In genomic region chr19:570814-571126, GRCh38 we compare ENCODE assay signal across 6 cellular contexts. TPM values are rescaled to one million over a fixed set of nuclear protein-coding genes. Genes with fewer than 3 reads are reported as not detected.
DNase-seq lines count a peak whose midpoint lies in the region; ATAC-seq and TF ChIP-seq lines count a peak whose summit lies in the region.
"Not testable (repeated sequence)": the region's sequence is repeated elsewhere in the genome, so short reads cannot be mapped to it uniquely, and the experiment has no call there.

No MANE protein-coding gene starts in this region.

- not testable (repeated sequence) for TF ChIP-seq CTCF in HCT116 (IDR thresholded peaks at IDR 0.05 in 2 of 3, conservative IDR thresholded peaks at IDR 0.05 in 1 of 3; ENCODE audit: borderline replicate concordance in 1 of 3, insufficient read depth in 1 of 3, low read depth in 2 of 3, low read length in 2 of 3); VCaP (conservative IDR thresholded peaks at IDR 0.05); mammary epithelial cell (conservative IDR thresholded peaks at IDR 0.05 in 1 of 2, IDR thresholded peaks at IDR 0.05 in 1 of 2; ENCODE audit: extremely low read depth in 1 of 2, insufficient read depth in 1 of 2, low read depth in 1 of 2, low read length in 2 of 2); right atrium auricular region (IDR thresholded peaks at IDR 0.05); neural cell (IDR thresholded peaks at IDR 0.05; ENCODE audit: poor library complexity, severe bottlenecking); type B pancreatic cell (conservative IDR thresholded peaks at IDR 0.05)

- BruUV-seq in HCT116 (replicated peaks; lab: Mats Ljungman, UMichigan); mammary epithelial cell (replicated peaks; lab: Mats Ljungman, UMichigan): not testable (repeated sequence)

- intact Hi-C loops in HCT116 (cut with micrococcal nuclease) = loop anchor here (1.0 kb wide), 1 partner anchor 35 kb away; no protein-coding TSS in a partner anchor
- intact Hi-C loops in mammary epithelial cell (cut with micrococcal nuclease) = not testable (repeated sequence)

- H3K4me3 ChIP-seq in HCT116 (replicated peaks in 1 of 2; ENCODE audit: low read depth in 1 of 2, low read length in 2 of 2) (peak overlapping the region; percentile 71 to 96), mammary epithelial cell (replicated peaks in 1 of 3; ENCODE audit: insufficient read depth in 1 of 3, low read depth in 2 of 3, low read length in 3 of 3) (peak overlapping the region in 2 of 3 experiments; percentile 35 to 44), right atrium auricular region (peak overlapping the region; percentile 98 to 99), neural cell (ENCODE audit: low read length) (peak overlapping the region; percentile 99)

- peak overlapping the region; percentile 98 for H3K27ac Mint-ChIP-seq in type B pancreatic cell

- H3K36me3 ChIP-seq in HCT116 (ENCODE audit: control insufficient read depth in 1 of 2, insufficient read depth in 2 of 2, low read length in 2 of 2); mammary epithelial cell (ENCODE audit: insufficient read depth, low read length); right atrium auricular region; neural cell (ENCODE audit: insufficient read depth, low read length): not testable (repeated sequence)

- H2AFZ ChIP-seq in HCT116 (ENCODE audit: low read depth, low read length, poor library complexity, severe bottlenecking) (peak overlapping the region; percentile 61), mammary epithelial cell (ENCODE audit: low read depth, low read length) (peak overlapping the region; percentile 92)
- not testable (repeated sequence) for H2AFZ ChIP-seq in neural cell (ENCODE audit: low read depth, low read length)

- H3K27ac ChIP-seq in HCT116 (ENCODE audit: low read depth, low read length) (peak overlapping the region; percentile 97), VCaP (peak overlapping the region; percentile 94), right atrium auricular region (peak overlapping the region; percentile 71 to 78)
- H3K27ac ChIP-seq in mammary epithelial cell (ENCODE audit: insufficient read depth, low read depth, low read length); neural cell (ENCODE audit: low read length): not testable (repeated sequence)

- dilution Hi-C loops in mammary epithelial cell (cut with HindIII; ENCODE audit: low sequenced_read_pairs) = not testable (repeated sequence)

- not testable (repeated sequence) for TF ChIP-seq EP300 in neural cell (conservative IDR thresholded peaks at IDR 0.05; ENCODE audit: poor library complexity, severe bottlenecking)

- H4K20me1 ChIP-seq in HCT116 (ENCODE audit: insufficient read depth); mammary epithelial cell (ENCODE audit: insufficient read depth, low read length); neural cell (ENCODE audit: insufficient read depth): not testable (repeated sequence)

- not testable (repeated sequence) for H3F3A ChIP-seq in neural cell (ENCODE audit: insufficient read depth, low read length, poor library complexity, severe bottlenecking)

- not testable (repeated sequence) for DNase-seq in HCT116 (ENCODE audit: low read depth, low spot score); mammary epithelial cell; right atrium auricular region (ENCODE audit: low spot score); type B pancreatic cell (ENCODE audit: extremely low spot score, unreplicated experiment)

- H3K27me3 ChIP-seq in HCT116 (ENCODE audit: insufficient read depth, low read length); mammary epithelial cell (ENCODE audit: insufficient read depth, low read length); right atrium auricular region; neural cell (ENCODE audit: insufficient read depth, low read depth, low read length): not testable (repeated sequence)

- H3K9me3 ChIP-seq in HCT116 (ENCODE audit: control insufficient read depth in 1 of 2, insufficient read depth in 1 of 2, low read depth in 1 of 2, low read length in 2 of 2); mammary epithelial cell (replicated peaks; ENCODE audit: insufficient read depth, low read length); right atrium auricular region; neural cell (ENCODE audit: low read length): not testable (repeated sequence)

- ATAC-seq in HCT116 = peak; percentile 1; the same call in 1 of the 2 replicates

- H3K36me3 Mint-ChIP-seq in type B pancreatic cell = not testable (repeated sequence)

- CTCF ChIA-PET in HCT116 (lab: Charles Lee) = interaction anchor here (1.5 kb wide), 1 partner anchor 15 kb away, joined by 4 read pairs; no protein-coding TSS in a partner anchor
- CTCF ChIA-PET in mammary epithelial cell (lab: Charles Lee; ENCODE audit: low non-redundant PET) = not testable (repeated sequence)

- in situ Hi-C loops in mammary epithelial cell (cut with MboI; ENCODE audit: low sequenced_read_pairs in 2 of 2) = not testable (repeated sequence)

- RAD21 ChIA-PET in HCT116 (lab: Charles Lee; ENCODE audit: low non-redundant PET in 1 of 2, low total read pairs in 2 of 2, uncharacterized antibody in 2 of 2, unreplicated experiment in 2 of 2) = not testable (repeated sequence)

- H3K4me2 ChIP-seq in HCT116 (ENCODE audit: low read length) (peak overlapping the region; percentile 97), mammary epithelial cell (ENCODE audit: insufficient read depth, low read depth, low read length) (peak overlapping the region; percentile 83)
- H3K4me2 ChIP-seq in neural cell (ENCODE audit: low read length) = not testable (repeated sequence)

- H3K79me2 ChIP-seq in HCT116 (ENCODE audit: insufficient read depth, low read length) (peaks cover 34% of the 10 kb centered on the region), mammary epithelial cell (ENCODE audit: insufficient read depth, low read length) (peaks cover 35% of the 10 kb centered on the region), neural cell (replicated peaks; ENCODE audit: insufficient read depth, low read length) (peaks cover 27% of the 10 kb centered on the region)

- H3K27me3 Mint-ChIP-seq in type B pancreatic cell = not testable (repeated sequence)

- TF ChIP-seq RAD21 in HCT116 (IDR thresholded peaks at IDR 0.05; ENCODE audit: low read depth); neural cell (conservative IDR thresholded peaks at IDR 0.05): not testable (repeated sequence)

- peaks cover 2 to 34% of the 10 kb centered on the region in 2 experiments; a peak in 3 of 4 replicates for H3K4me1 ChIP-seq in HCT116 (ENCODE audit: control insufficient read depth in 1 of 2, insufficient read depth in 2 of 2, low read length in 2 of 2)
- peaks cover 24% of the 10 kb centered on the region for H3K4me1 ChIP-seq in mammary epithelial cell (ENCODE audit: insufficient read depth, low read length)
- H3K4me1 ChIP-seq in right atrium auricular region = peaks cover 0 to 39% of the 10 kb centered on the region in 2 donors

- peaks cover 34% of the 10 kb centered on the region for H3K4me1 Mint-ChIP-seq in type B pancreatic cell (ENCODE audit: unreplicated experiment)

- H3K9me2 ChIP-seq in HCT116 (ENCODE audit: insufficient read depth); neural cell (ENCODE audit: insufficient read depth, low read length): not testable (repeated sequence)

- POLR2A ChIA-PET in HCT116 (lab: Charles Lee) = not testable (repeated sequence)

- TF ChIP-seq POLR2A in HCT116 (IDR thresholded peaks at IDR 0.05; ENCODE audit: borderline replicate concordance, extremely low read depth, insufficient read depth, insufficient read length) = not testable (repeated sequence)

- peak overlapping the region; percentile 96 for H3K4me3 Mint-ChIP-seq in type B pancreatic cell

- H3K9me3 Mint-ChIP-seq in type B pancreatic cell = not testable (repeated sequence)

- WGBS in mammary epithelial cell (ENCODE audit: low coverage, missing lambda C conversion rate) = 3% methylated on average over 5 of the region's 19 CpGs

- peak overlapping the region; percentile 100 for H3K9ac ChIP-seq in HCT116 (ENCODE audit: low read length)
- not testable (repeated sequence) for H3K9ac ChIP-seq in mammary epithelial cell (ENCODE audit: insufficient read depth, low read length); neural cell (ENCODE audit: low read length)

RNA-seq across cellular contexts. Expression of gene BSG, which starts 1.6 kb away (rescaled TPM):
- 603 TPM for total RNA-seq in HCT116 (2021; ENCODE audit: unreplicated experiment)
- 735 and 929 TPM in 2 replicates for polyA plus RNA-seq in HCT116 (2012)
- 100 to 1,000 TPM; 493 to 593 TPM for total RNA-seq in mammary epithelial cell
- polyA plus RNA-seq in mammary epithelial cell = 522 TPM
- polyA minus RNA-seq in mammary epithelial cell = 220 TPM
- 1,000 to 10,000 TPM; 1,033 to 1,569 TPM for total RNA-seq in right atrium auricular region
- polyA plus RNA-seq in neural cell = 209 and 214 TPM in 2 replicates
- 142 and 143 TPM in 2 replicates for polyA minus RNA-seq in neural cell
- total RNA-seq in type B pancreatic cell (ENCODE audit: low replicate concordance) = 497 and 522 TPM in 2 replicates

RNA-seq across cellular contexts. Expression of gene HCN2, which starts 18.9 kb away (rescaled TPM):
- 2.4 TPM for total RNA-seq in HCT116 (2021; ENCODE audit: unreplicated experiment)
- polyA plus RNA-seq in HCT116 (2012) = 2.3 TPM in 2 replicates
- 1 to 10 TPM in 1 of 2 donors, under 1 TPM in 1; 0.33 to 1.6 TPM for total RNA-seq in mammary epithelial cell
- polyA plus RNA-seq in mammary epithelial cell = 0.35 TPM
- 1.7 TPM for polyA minus RNA-seq in mammary epithelial cell
- 10 to 100 TPM in 1 of 2 donors, 1 to 10 TPM in 1; 1.4 to 11.1 TPM for total RNA-seq in right atrium auricular region
- 4.7 and 6.4 TPM in 2 replicates for polyA plus RNA-seq in neural cell
- 12.6 and 13.9 TPM in 2 replicates for polyA minus RNA-seq in neural cell
- 1.4 and 1.9 TPM in 2 replicates for total RNA-seq in type B pancreatic cell (ENCODE audit: low replicate concordance)

RNA-seq across cellular contexts. Expression of gene GZMM, which starts 26.9 kb away (rescaled TPM):
- total RNA-seq in HCT116 (2021; ENCODE audit: unreplicated experiment) (0.59 TPM), mammary epithelial cell (not detected), right atrium auricular region (under 1 TPM in 1 of 2 donors, not detected in 1; 0.79 TPM), type B pancreatic cell (ENCODE audit: low replicate concordance) (0.34 TPM in 1 of 2 replicates, not detected in the other)
- 0.53 and 0.67 TPM in 2 replicates for polyA plus RNA-seq in HCT116 (2012)
- polyA plus RNA-seq in mammary epithelial cell (not detected), neural cell (0.38 and 0.72 TPM in 2 replicates)
- polyA minus RNA-seq in mammary epithelial cell (not detected), neural cell (not detected in 2 replicates)

RNA-seq across cellular contexts. Expression of gene CDC34, which starts 39.2 kb away (rescaled TPM):
- total RNA-seq in HCT116 (2021; ENCODE audit: unreplicated experiment) (87.4 TPM), mammary epithelial cell (10 to 100 TPM; 52.8 to 68.5 TPM), right atrium auricular region (10 to 100 TPM; 55.8 to 75.0 TPM), type B pancreatic cell (ENCODE audit: low replicate concordance) (93.0 and 95.0 TPM in 2 replicates)
- polyA plus RNA-seq in HCT116 (2012) = 89.3 and 95.6 TPM in 2 replicates
- polyA plus RNA-seq in mammary epithelial cell (50.3 TPM), neural cell (155 and 172 TPM in 2 replicates)
- polyA minus RNA-seq in mammary epithelial cell (24.4 TPM), neural cell (55.0 and 68.7 TPM in 2 replicates)

Comparison
In these comparisons a context has a peak if more than half of its experiments do, and no peak if none do; other contexts are left out.
1. H3K4me3 ChIP-seq: peak in every context shown above with its lines; median percentile 99 in neural cell; 98 in right atrium auricular region; 84 in HCT116; 40 in mammary epithelial cell.